ENCODE assay signal across 11 cellular contexts in genomic region chr22:46833228-46833627, GRCh38.
DNase-seq lines count a peak whose midpoint lies in the region; ATAC-seq and TF ChIP-seq lines count a peak whose summit lies in the region.
"Had no signal": no experiment of that assay in that cellular context is flagged by ENCODE, and none has a peak within 500 bp of the region (broad histone marks: within the 10 kb centered on the region; RNA-seq: fewer than 3 reads in every experiment).

No MANE protein-coding gene starts in this region.

- peaks cover 20 to 32% (median 27%) of the 10 kb centered on the region in 7 donors for H3K9me3 Mint-ChIP-seq in CD14-positive monocyte
- H3K9me3 Mint-ChIP-seq in CD4-positive, alpha-beta T cell = peaks cover 11% of the 10 kb centered on the region

- peaks cover 22 to 30% (median 27%) of the 10 kb centered on the region in 4 donors for H3K4me1 ChIP-seq in esophagus muscularis mucosa

- TF ChIP-seq EP300 in esophagus muscularis mucosa (IDR thresholded peaks at IDR 0.05) = no peak

- no peak overlapping the region for H3K4me3 Mint-ChIP-seq in CD14-positive monocyte
- H3K4me3 Mint-ChIP-seq in CD4-positive, alpha-beta T cell = no peak overlapping the region

- intact Hi-C loops in CD14-positive monocyte (cut with micrococcal nuclease) = no loop called here
- intact Hi-C loops in CD4-positive, alpha-beta T cell (cut with DNase I, micrococcal nuclease) = no loop called here
- intact Hi-C loops in esophagus muscularis mucosa (cut with DNase I) = no loop called here

- H3K36me3 ChIP-seq in esophagus muscularis mucosa = no peaks in the 10 kb centered on the region
- H3K36me3 ChIP-seq: ovary had no signal

- H3K27me3 Mint-ChIP-seq in CD14-positive monocyte (ENCODE audit: low read depth in 3 of 3) = no peaks in the 10 kb centered on the region
- H3K27me3 Mint-ChIP-seq in CD4-positive, alpha-beta T cell = no peaks in the 10 kb centered on the region

- no peak overlapping the region for H3K4me3 ChIP-seq in esophagus muscularis mucosa
- H3K4me3 ChIP-seq: ovary had no signal

- H3K36me3 Mint-ChIP-seq in CD14-positive monocyte = peaks cover 44 to 52% of the 10 kb centered on the region in 2 donors
- H3K36me3 Mint-ChIP-seq in CD4-positive, alpha-beta T cell (ENCODE audit: low read depth) = peaks cover 86% of the 10 kb centered on the region

- TF ChIP-seq CTCF in CD14-positive monocyte (IDR thresholded peaks at IDR 0.05) (no peak), esophagus muscularis mucosa (IDR thresholded peaks at IDR 0.05) (no peak)
- TF ChIP-seq CTCF in CD4-positive, alpha-beta T cell (IDR thresholded peaks at IDR 0.05) = no peak

- TF ChIP-seq POLR2A in esophagus muscularis mucosa (IDR thresholded peaks at IDR 0.05; ENCODE audit: low read depth) = no peak

- no peaks in the 10 kb centered on the region for H3K27me3 ChIP-seq in CD4-positive, alpha-beta T cell (ENCODE audit: control insufficient read depth, insufficient read depth, low read length)
- H3K27me3 ChIP-seq in esophagus muscularis mucosa = no peaks in the 10 kb centered on the region
- H3K27me3 ChIP-seq: ovary had no signal

- CTCF ChIA-PET in CD4-positive, alpha-beta T cell (lab: Charles Lee) = interaction anchor here (2.2 kb wide), 1 partner anchor 30 kb away, joined by 4 read pairs; no protein-coding TSS in a partner anchor

- DNase-seq in CD14-positive monocyte (ENCODE audit: low spot score) = no peak
- peak; percentile 67 for DNase-seq in HuH-7 (ENCODE audit: low spot score)
- DNase-seq in T47D (ENCODE audit: low read depth in 1 of 2, low spot score in 1 of 2) = peak; percentile 48 to 72
- DNase-seq in left lobe of liver (ENCODE audit: low spot score) = no peak
- no peak for DNase-seq in CD4-positive, alpha-beta T cell
- no peak for DNase-seq in activated naive CD4-positive, alpha-beta T cell (lab: John Stamatoyannopoulos, UW)
- DNase-seq in esophagus muscularis mucosa (ENCODE audit: extremely low spot score) = no peak
- DNase-seq: activated CD4-positive, CD25-positive, alpha-beta regulatory T cell; NCI-H345; ovary had no signal

- H3K27ac ChIP-seq in CD4-positive, alpha-beta T cell (ENCODE audit: low read depth, low read length) = no peak overlapping the region
- no peak overlapping the region for H3K27ac ChIP-seq in esophagus muscularis mucosa (replicated peaks in 1 of 4)
- H3K27ac ChIP-seq: ovary had no signal

- peak; percentile 86 for ATAC-seq in left lobe of liver
- no peak for ATAC-seq in CD4-positive, alpha-beta T cell (ENCODE audit: poor library complexity)
- no peak for ATAC-seq in GM18873 (IDR thresholded peaks at IDR 0.05; ENCODE audit: low FRiP score, unreplicated experiment)

- H3K9me3 ChIP-seq in CD4-positive, alpha-beta T cell (ENCODE audit: control insufficient read depth, low read length) = peaks cover 16% of the 10 kb centered on the region
- peaks cover 0 to 7% (median 2%) of the 10 kb centered on the region in 4 donors for H3K9me3 ChIP-seq in esophagus muscularis mucosa
- H3K9me3 ChIP-seq: ovary had no signal

- in situ Hi-C loops in T47D (cut with HindIII; ENCODE audit: low pct_unique_long_range_greater_than_20kb, low sequenced_read_pairs) = no loop called here

- H3K4me1 Mint-ChIP-seq in CD14-positive monocyte = peaks cover 27% of the 10 kb centered on the region
- H3K4me1 Mint-ChIP-seq in CD4-positive, alpha-beta T cell (ENCODE audit: low read depth) = peaks cover 16% of the 10 kb centered on the region

- peak overlapping the region in 5 of 7 donors; percentile 24 to 85 (median 76) for H3K27ac Mint-ChIP-seq in CD14-positive monocyte
- H3K27ac Mint-ChIP-seq in CD4-positive, alpha-beta T cell = no peak overlapping the region

- WGBS in esophagus muscularis mucosa = 98% methylated on average over 4 of the region's 6 CpGs

- POLR2A ChIA-PET in CD4-positive, alpha-beta T cell (lab: Charles Lee) = no interaction called here

Comparison
In these comparisons a context has a peak if more than half of its experiments do, and no peak if none do; other contexts are left out.
1. DNase-seq: peak in HuH-7 (single experiment) and T47D (2 of 2); none in CD14-positive monocyte (single experiment), left lobe of liver (single experiment), CD4-positive, alpha-beta T cell (0 of 10), activated naive CD4-positive, alpha-beta T cell (0 of 4) and esophagus muscularis mucosa (single experiment).